1 cellular context compared by ENCODE assay signal in the genomic region with DNA sequence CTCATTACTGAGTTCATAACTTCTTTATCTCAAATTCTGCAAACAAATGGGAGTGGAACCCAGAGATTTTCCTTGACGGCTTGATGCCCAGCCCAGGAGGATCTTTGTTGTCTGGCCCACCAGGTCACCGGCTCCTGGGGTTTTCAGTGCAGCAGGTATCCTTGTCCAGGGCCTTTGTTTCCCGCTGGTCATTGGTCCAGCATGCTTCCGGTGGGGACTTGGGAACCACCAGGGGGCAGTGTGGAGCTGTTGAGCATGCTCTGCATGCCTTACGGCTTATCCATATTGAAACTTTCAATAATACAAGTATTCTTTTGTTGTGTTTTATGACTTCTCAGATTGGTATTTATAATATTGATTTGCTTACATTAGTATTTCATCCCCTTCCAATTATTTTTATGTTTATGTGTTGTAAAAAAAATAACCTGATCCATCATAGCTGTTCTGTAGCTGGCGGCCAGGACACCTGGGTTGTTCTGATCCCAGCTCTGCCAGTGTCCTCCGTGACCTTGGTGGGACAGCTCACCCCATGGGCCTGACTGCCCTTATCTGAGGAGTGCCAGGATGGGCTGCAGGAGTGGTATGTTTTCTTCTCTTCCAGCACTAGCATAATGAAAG.
TF ChIP-seq lines count a peak whose summit lies in the region.

No MANE protein-coding gene starts in this region.

TF ChIP-seq in HepG2, 621 proteins besides CTCF, POLR2A, EP300 and RAD21 (continued from another document and continues in another):
- TF ChIP-seq, protein P1, sequence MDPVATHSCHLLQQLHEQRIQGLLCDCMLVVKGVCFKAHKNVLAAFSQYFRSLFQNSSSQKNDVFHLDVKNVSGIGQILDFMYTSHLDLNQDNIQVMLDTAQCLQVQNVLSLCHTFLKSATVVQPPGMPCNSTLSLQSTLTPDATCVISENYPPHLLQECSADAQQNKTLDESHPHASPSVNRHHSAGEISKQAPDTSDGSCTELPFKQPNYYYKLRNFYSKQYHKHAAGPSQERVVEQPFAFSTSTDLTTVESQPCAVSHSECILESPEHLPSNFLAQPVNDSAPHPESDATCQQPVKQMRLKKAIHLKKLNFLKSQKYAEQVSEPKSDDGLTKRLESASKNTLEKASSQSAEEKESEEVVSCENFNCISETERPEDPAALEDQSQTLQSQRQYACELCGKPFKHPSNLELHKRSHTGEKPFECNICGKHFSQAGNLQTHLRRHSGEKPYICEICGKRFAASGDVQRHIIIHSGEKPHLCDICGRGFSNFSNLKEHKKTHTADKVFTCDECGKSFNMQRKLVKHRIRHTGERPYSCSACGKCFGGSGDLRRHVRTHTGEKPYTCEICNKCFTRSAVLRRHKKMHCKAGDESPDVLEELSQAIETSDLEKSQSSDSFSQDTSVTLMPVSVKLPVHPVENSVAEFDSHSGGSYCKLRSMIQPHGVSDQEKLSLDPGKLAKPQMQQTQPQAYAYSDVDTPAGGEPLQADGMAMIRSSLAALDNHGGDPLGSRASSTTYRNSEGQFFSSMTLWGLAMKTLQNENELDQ (CRISPR knock-in tag; IDR thresholded peaks at IDR 0.05; ENCODE audit: borderline replicate concordance) = no peak
- TF ChIP-seq, protein P2, sequence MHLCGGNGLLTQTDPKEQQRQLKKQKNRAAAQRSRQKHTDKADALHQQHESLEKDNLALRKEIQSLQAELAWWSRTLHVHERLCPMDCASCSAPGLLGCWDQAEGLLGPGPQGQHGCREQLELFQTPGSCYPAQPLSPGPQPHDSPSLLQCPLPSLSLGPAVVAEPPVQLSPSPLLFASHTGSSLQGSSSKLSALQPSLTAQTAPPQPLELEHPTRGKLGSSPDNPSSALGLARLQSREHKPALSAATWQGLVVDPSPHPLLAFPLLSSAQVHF (CRISPR knock-in tag; IDR thresholded peaks at IDR 0.05) = no peak
- no peak for TF ChIP-seq HNRNPK (IDR thresholded peaks at IDR 0.05; ENCODE audit: low read depth, low read length, poor library complexity, severe bottlenecking)
- no peak for TF ChIP-seq ZBTB3 (CRISPR knock-in tag; IDR thresholded peaks at IDR 0.05; ENCODE audit: borderline replicate concordance, low read depth)
- TF ChIP-seq, protein P3, sequence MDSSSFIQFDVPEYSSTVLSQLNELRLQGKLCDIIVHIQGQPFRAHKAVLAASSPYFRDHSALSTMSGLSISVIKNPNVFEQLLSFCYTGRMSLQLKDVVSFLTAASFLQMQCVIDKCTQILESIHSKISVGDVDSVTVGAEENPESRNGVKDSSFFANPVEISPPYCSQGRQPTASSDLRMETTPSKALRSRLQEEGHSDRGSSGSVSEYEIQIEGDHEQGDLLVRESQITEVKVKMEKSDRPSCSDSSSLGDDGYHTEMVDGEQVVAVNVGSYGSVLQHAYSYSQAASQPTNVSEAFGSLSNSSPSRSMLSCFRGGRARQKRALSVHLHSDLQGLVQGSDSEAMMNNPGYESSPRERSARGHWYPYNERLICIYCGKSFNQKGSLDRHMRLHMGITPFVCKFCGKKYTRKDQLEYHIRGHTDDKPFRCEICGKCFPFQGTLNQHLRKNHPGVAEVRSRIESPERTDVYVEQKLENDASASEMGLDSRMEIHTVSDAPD (CRISPR knock-in tag; IDR thresholded peaks at IDR 0.05) = no peak
- no peak for TF ChIP-seq MTF2 (CRISPR knock-in tag; IDR thresholded peaks at IDR 0.05; ENCODE audit: borderline replicate concordance)
- no peak for TF ChIP-seq CHD4 (IDR thresholded peaks at IDR 0.05; ENCODE audit: borderline replicate concordance, low read length)
- TF ChIP-seq TCF12 (IDR thresholded peaks at IDR 0.05) = no peak
- no peak for TF ChIP-seq TCF12 (CRISPR knock-in tag; IDR thresholded peaks at IDR 0.05)
- TF ChIP-seq SP1 (IDR thresholded peaks at IDR 0.05) = no peak
- no peak for TF ChIP-seq SP1 (CRISPR knock-in tag; IDR thresholded peaks at IDR 0.05)
- no peak for TF ChIP-seq ZNF232 (CRISPR knock-in tag; IDR thresholded peaks at IDR 0.05; ENCODE audit: borderline replicate concordance)
- TF ChIP-seq CHCHD3 (CRISPR knock-in tag; IDR thresholded peaks at IDR 0.05) = no peak
- TF ChIP-seq ZFP1 (CRISPR knock-in tag; IDR thresholded peaks at IDR 0.05) = no peak
- no peak for TF ChIP-seq NR3C1 (CRISPR knock-in tag; IDR thresholded peaks at IDR 0.05)
- TF ChIP-seq NBN (conservative IDR thresholded peaks at IDR 0.05) = no peak
- no peak for TF ChIP-seq FOXO1 (CRISPR knock-in tag; IDR thresholded peaks at IDR 0.05)
- TF ChIP-seq, protein P4, sequence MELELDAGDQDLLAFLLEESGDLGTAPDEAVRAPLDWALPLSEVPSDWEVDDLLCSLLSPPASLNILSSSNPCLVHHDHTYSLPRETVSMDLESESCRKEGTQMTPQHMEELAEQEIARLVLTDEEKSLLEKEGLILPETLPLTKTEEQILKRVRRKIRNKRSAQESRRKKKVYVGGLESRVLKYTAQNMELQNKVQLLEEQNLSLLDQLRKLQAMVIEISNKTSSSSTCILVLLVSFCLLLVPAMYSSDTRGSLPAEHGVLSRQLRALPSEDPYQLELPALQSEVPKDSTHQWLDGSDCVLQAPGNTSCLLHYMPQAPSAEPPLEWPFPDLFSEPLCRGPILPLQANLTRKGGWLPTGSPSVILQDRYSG (CRISPR knock-in tag; IDR thresholded peaks at IDR 0.05) = no peak
- TF ChIP-seq ZNF75D (CRISPR knock-in tag; IDR thresholded peaks at IDR 0.05; ENCODE audit: borderline replicate concordance) = no peak
- TF ChIP-seq JUNB (CRISPR knock-in tag; IDR thresholded peaks at IDR 0.05; ENCODE audit: borderline replicate concordance) = no peak
- no peak for TF ChIP-seq LCORL (IDR thresholded peaks at IDR 0.05)
- no peak for TF ChIP-seq LCORL (CRISPR knock-in tag; IDR thresholded peaks at IDR 0.05)
- no peak for TF ChIP-seq ZNF431 (CRISPR knock-in tag; IDR thresholded peaks at IDR 0.05; ENCODE audit: borderline replicate concordance, low read depth)
- TF ChIP-seq ZNF30 (CRISPR knock-in tag; IDR thresholded peaks at IDR 0.05) = no peak
- peak; percentile 95 for TF ChIP-seq SMC3 (IDR thresholded peaks at IDR 0.05; ENCODE audit: low read length)
- no peak for TF ChIP-seq PITX1 (CRISPR knock-in tag; IDR thresholded peaks at IDR 0.05)
- TF ChIP-seq, protein P5, sequence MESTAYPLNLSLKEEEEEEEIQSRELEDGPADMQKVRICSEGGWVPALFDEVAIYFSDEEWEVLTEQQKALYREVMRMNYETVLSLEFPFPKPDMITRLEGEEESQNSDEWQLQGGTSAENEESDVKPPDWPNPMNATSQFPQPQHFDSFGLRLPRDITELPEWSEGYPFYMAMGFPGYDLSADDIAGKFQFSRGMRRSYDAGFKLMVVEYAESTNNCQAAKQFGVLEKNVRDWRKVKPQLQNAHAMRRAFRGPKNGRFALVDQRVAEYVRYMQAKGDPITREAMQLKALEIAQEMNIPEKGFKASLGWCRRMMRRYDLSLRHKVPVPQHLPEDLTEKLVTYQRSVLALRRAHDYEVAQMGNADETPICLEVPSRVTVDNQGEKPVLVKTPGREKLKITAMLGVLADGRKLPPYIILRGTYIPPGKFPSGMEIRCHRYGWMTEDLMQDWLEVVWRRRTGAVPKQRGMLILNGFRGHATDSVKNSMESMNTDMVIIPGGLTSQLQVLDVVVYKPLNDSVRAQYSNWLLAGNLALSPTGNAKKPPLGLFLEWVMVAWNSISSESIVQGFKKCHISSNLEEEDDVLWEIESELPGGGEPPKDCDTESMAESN (CRISPR knock-in tag; conservative IDR thresholded peaks at IDR 0.05) = no peak
- TF ChIP-seq, protein P6, sequence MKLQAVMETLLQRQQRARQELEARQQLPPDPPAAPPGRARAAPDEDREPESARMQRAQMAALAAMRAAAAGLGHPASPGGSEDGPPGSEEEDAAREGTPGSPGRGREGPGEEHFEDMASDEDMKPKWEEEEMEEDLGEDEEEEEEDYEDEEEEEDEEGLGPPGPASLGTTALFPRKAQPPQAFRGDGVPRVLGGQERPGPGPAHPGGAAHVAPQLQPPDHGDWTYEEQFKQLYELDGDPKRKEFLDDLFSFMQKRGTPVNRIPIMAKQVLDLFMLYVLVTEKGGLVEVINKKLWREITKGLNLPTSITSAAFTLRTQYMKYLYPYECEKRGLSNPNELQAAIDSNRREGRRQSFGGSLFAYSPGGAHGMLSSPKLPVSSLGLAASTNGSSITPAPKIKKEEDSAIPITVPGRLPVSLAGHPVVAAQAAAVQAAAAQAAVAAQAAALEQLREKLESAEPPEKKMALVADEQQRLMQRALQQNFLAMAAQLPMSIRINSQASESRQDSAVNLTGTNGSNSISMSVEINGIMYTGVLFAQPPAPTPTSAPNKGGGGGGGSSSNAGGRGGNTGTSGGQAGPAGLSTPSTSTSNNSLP (IDR thresholded peaks at IDR 0.05; ENCODE audit: low read depth, low read length) = no peak
- TF ChIP-seq ZNF773 (CRISPR knock-in tag; IDR thresholded peaks at IDR 0.05; ENCODE audit: borderline replicate concordance) = no peak
- TF ChIP-seq BRD4 (CRISPR knock-in tag; IDR thresholded peaks at IDR 0.05) = no peak
- no peak for TF ChIP-seq SOX6 (IDR thresholded peaks at IDR 0.05)
- peak; percentile 39; the same call in 1 of the 2 replicates for TF ChIP-seq SOX6 (CRISPR knock-in tag; IDR thresholded peaks at IDR 0.05)
- TF ChIP-seq ZBTB42 (CRISPR knock-in tag; IDR thresholded peaks at IDR 0.05) = no peak
- TF ChIP-seq ZNF225 (CRISPR knock-in tag; IDR thresholded peaks at IDR 0.05) = no peak
- TF ChIP-seq MZF1 (CRISPR knock-in tag; IDR thresholded peaks at IDR 0.05; ENCODE audit: borderline replicate concordance) = no peak
- TF ChIP-seq, protein P7, sequence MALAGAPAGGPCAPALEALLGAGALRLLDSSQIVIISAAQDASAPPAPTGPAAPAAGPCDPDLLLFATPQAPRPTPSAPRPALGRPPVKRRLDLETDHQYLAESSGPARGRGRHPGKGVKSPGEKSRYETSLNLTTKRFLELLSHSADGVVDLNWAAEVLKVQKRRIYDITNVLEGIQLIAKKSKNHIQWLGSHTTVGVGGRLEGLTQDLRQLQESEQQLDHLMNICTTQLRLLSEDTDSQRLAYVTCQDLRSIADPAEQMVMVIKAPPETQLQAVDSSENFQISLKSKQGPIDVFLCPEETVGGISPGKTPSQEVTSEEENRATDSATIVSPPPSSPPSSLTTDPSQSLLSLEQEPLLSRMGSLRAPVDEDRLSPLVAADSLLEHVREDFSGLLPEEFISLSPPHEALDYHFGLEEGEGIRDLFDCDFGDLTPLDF (CRISPR knock-in tag; IDR thresholded peaks at IDR 0.05) = no peak
- no peak for TF ChIP-seq ZNF792 (CRISPR knock-in tag; IDR thresholded peaks at IDR 0.05)
- TF ChIP-seq ZNF670 (CRISPR knock-in tag; IDR thresholded peaks at IDR 0.05; ENCODE audit: borderline replicate concordance) = no peak
- 0 out of 2 replicates have a peak, but pooled peaks have one; percentile 12 for TF ChIP-seq IRF2 (CRISPR knock-in tag; IDR thresholded peaks at IDR 0.05)
- TF ChIP-seq, protein P8, sequence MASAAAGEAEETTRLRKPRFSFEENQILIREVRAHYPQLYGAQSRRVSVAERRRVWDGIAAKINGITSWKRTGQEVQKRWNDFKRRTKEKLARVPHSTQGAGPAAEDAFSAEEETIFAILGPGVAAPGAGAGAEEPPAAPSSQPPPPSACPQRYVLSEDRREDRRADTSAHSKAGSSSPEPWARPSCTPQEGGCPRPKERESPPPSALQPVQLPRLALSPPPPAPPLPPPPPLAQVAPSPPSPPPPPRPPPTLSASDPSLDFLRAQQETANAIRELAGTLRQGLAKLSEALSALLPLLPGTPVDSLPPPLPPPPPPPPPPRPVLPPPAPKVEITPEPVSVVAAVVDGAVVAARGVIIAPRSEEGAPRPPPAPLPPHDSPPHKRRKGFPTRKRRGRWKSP (CRISPR knock-in tag; IDR thresholded peaks at IDR 0.05) = no peak
- no peak for TF ChIP-seq ZNF790 (CRISPR knock-in tag; IDR thresholded peaks at IDR 0.05; ENCODE audit: borderline replicate concordance)
- no peak for TF ChIP-seq ZNF839 (CRISPR knock-in tag; IDR thresholded peaks at IDR 0.05; ENCODE audit: borderline replicate concordance)
- no peak for TF ChIP-seq RBAK (CRISPR knock-in tag; IDR thresholded peaks at IDR 0.05)
- TF ChIP-seq, protein P9, sequence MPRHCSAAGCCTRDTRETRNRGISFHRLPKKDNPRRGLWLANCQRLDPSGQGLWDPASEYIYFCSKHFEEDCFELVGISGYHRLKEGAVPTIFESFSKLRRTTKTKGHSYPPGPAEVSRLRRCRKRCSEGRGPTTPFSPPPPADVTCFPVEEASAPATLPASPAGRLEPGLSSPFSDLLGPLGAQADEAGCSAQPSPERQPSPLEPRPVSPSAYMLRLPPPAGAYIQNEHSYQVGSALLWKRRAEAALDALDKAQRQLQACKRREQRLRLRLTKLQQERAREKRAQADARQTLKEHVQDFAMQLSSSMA (CRISPR knock-in tag; IDR thresholded peaks at IDR 0.05) = no peak
- TF ChIP-seq KDM1A (CRISPR knock-in tag; IDR thresholded peaks at IDR 0.05) = no peak
- no peak for TF ChIP-seq ZC3H13 (CRISPR knock-in tag; IDR thresholded peaks at IDR 0.05)
- TF ChIP-seq, protein P10, sequence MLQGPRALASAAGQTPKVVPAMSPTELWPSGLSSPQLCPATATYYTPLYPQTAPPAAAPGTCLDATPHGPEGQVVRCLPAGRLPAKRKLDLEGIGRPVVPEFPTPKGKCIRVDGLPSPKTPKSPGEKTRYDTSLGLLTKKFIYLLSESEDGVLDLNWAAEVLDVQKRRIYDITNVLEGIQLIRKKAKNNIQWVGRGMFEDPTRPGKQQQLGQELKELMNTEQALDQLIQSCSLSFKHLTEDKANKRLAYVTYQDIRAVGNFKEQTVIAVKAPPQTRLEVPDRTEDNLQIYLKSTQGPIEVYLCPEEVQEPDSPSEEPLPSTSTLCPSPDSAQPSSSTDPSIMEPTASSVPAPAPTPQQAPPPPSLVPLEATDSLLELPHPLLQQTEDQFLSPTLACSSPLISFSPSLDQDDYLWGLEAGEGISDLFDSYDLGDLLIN (CRISPR knock-in tag; IDR thresholded peaks at IDR 0.05; ENCODE audit: borderline replicate concordance) = no peak
- no peak for TF ChIP-seq ZNF251 (CRISPR knock-in tag; IDR thresholded peaks at IDR 0.05)
- TF ChIP-seq, protein P11, sequence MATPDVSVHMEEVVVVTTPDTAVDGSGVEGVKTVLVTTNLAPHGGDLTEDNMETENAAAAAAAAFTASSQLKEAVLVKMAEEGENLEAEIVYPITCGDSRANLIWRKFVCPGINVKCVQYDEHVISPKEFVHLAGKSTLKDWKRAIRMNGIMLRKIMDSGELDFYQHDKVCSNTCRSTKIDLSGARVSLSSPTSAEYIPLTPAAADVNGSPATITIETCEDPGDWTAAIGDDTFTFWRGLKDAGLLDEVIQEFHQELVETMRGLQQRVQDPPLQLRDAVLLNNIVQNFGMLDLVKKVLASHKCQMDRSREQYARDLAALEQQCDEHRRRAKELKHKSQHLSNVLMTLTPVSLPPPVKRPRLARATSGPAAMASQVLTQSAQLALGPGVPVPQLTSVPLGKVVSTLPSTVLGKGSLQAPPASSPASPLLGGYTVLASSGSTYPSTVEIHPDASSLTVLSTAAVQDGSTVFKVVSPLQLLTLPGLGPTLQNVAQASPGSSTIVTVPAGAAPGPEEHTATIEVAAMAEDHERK (CRISPR knock-in tag; IDR thresholded peaks at IDR 0.05; ENCODE audit: low read depth) = no peak
